Comparison of ENCODE assay signal across 18 cellular contexts in genomic region chr1:30411206-30411605, GRCh38.
A peak's percentile ranks its signal among the peaks of the same experiment; 100 is the strongest.
DNase-seq lines count a peak whose midpoint lies in the region; ATAC-seq and TF ChIP-seq lines count a peak whose summit lies in the region.
"Had no signal": no experiment of that assay in that cellular context is flagged by ENCODE, and none has a peak within 500 bp of the region (broad histone marks: within the 10 kb centered on the region; RNA-seq: fewer than 3 reads in every experiment).

No MANE protein-coding gene starts in this region.

- WGBS in H9 (ENCODE audit: extremely low coverage, insufficient read length, low lambda C conversion rate), result no CpG with 5 or more reads among the region's 9 CpGs

- H3K23ac ChIP-seq in H9 (ENCODE audit: insufficient read length, low read depth, low read length), result no peak overlapping the region

- H2BK12ac ChIP-seq in H9 (ENCODE audit: insufficient read length, low read depth, low read length), result no peak overlapping the region

- H3K27me3 ChIP-seq in H9 (ENCODE audit: insufficient read depth, low read length), result no peaks in the 10 kb centered on the region

- H3K18ac ChIP-seq in H9 (ENCODE audit: insufficient read length, low read depth, low read length), result no peak overlapping the region

- no peaks in the 10 kb centered on the region for H3K79me1 ChIP-seq in H9 (ENCODE audit: insufficient read depth, low read depth, low read length, poor library complexity, severe bottlenecking)

- no peak overlapping the region for H2BK120ac ChIP-seq in H9 (ENCODE audit: low read depth, low read length, poor library complexity, severe bottlenecking)

- H3K9me3 ChIP-seq in H9 (ENCODE audit: control insufficient read depth, low read depth, low read length) (no peaks in the 10 kb centered on the region), mucosa of descending colon (no peaks in the 10 kb centered on the region)
- H3K9me3 ChIP-seq: A549 had no signal

- H2AK5ac ChIP-seq in H9 (ENCODE audit: insufficient read length, low read length), result no peak overlapping the region

- TF ChIP-seq CTCF in H9 (conservative IDR thresholded peaks at IDR 0.05), result no peak
- no peak for TF ChIP-seq CTCF in mucosa of descending colon (IDR thresholded peaks at IDR 0.05)

- H2BK20ac ChIP-seq in H9 (ENCODE audit: low read depth, low read length, poor library complexity, severe bottlenecking), result no peak overlapping the region

- no peaks in the 10 kb centered on the region for H3K9me3 Mint-ChIP-seq in activated CD8-positive, alpha-beta memory T cell treated with anti-CD3 and anti-CD28 coated beads, Interleukin-2, amount 10 ng/mL, durations not matched to agents 7 days and 5 days (ENCODE audit: low read depth)
- H3K9me3 Mint-ChIP-seq in H9, result no peaks in the 10 kb centered on the region
- H3K9me3 Mint-ChIP-seq: CD4-positive, alpha-beta memory T cell had no signal

- H2AFZ ChIP-seq in H9 (ENCODE audit: low read length), result no peak overlapping the region
- H2AFZ ChIP-seq: PC-9 had no signal

- H3K27ac ChIP-seq in H9 (ENCODE audit: insufficient read length, low read depth, low read length), result no peak overlapping the region
- H3K27ac ChIP-seq: A549, PC-9 had no signal

- DNase-seq in activated CD8-positive, alpha-beta memory T cell treated with anti-CD3 and anti-CD28 coated beads, Interleukin-2, amount 10 ng/mL, durations not matched to agents 7 days and 5 days, result peak; percentile 28
- DNase-seq in activated CD8-positive, alpha-beta memory T cell treated with anti-CD3 and anti-CD28 coated beads, Interleukin-2, amount 50 U/mL, for 4 hours, result no peak
- DNase-seq in H9, result peak; percentile 4
- DNase-seq in left kidney (ENCODE audit: low read depth, low spot score), result peak; percentile 30
- DNase-seq in stimulated activated CD8-positive, alpha-beta memory T cell treated with anti-CD3 and anti-CD28 coated beads, Interleukin-4, amount 100 ng/mL, for 48 hours, result peak; percentile 12
- no peak for DNase-seq in mucosa of descending colon
- no peak for DNase-seq in AG08396 (ENCODE audit: low spot score)
- DNase-seq in NCI-H2029 (lab: John Stamatoyannopoulos, UW), result no peak
- DNase-seq: AML-193; CD4-positive, alpha-beta memory T cell; GOT3; KG1; NCI-H1092; NCI-H2107; NCI-H446 treated with DMSO at 0.1 percent for 48 hours; NCI-H748 treated with DMSO at 0.1 percent for 48 hours; PC-9 had no signal

- no peak overlapping the region for H3K14ac ChIP-seq in H9 (ENCODE audit: insufficient read depth, low read length)

- no peaks in the 10 kb centered on the region for H3K79me2 ChIP-seq in H9 (ENCODE audit: insufficient read depth, low read length)

- no peak overlapping the region for H2BK15ac ChIP-seq in H9 (ENCODE audit: low read depth, low read length)

- no peak overlapping the region for H2BK5ac ChIP-seq in H9 (ENCODE audit: insufficient read length, low read length)

- H3K23me2 ChIP-seq in H9 (ENCODE audit: insufficient read length, low read depth, low read length, poor library complexity, severe bottlenecking), result no peaks in the 10 kb centered on the region

- peaks cover 4% of the 10 kb centered on the region for H3K27me3 Mint-ChIP-seq in activated CD8-positive, alpha-beta memory T cell treated with anti-CD3 and anti-CD28 coated beads, Interleukin-2, amount 10 ng/mL, durations not matched to agents 7 days and 5 days
- peaks cover 4% of the 10 kb centered on the region for H3K27me3 Mint-ChIP-seq in H9 (ENCODE audit: low read depth)

- no peak overlapping the region for H3T11ph ChIP-seq in H9 (ENCODE audit: low read length)

- H3K4me3 Mint-ChIP-seq in activated CD8-positive, alpha-beta memory T cell treated with anti-CD3 and anti-CD28 coated beads, Interleukin-2, amount 10 ng/mL, durations not matched to agents 7 days and 5 days, result no peak overlapping the region
- H3K4me3 Mint-ChIP-seq in H9, result no peak overlapping the region
- H3K4me3 Mint-ChIP-seq: CD4-positive, alpha-beta memory T cell had no signal

- H3K36me3 ChIP-seq in mucosa of descending colon (ENCODE audit: low read depth), result no peaks in the 10 kb centered on the region

- H3K9ac ChIP-seq in H9 (ENCODE audit: extremely low read depth, insufficient read length, low read length), result no peak overlapping the region

- no peak for ATAC-seq in activated CD8-positive, alpha-beta memory T cell treated with anti-CD3 and anti-CD28 coated beads, Interleukin-2, amount 10 ng/mL, durations not matched to agents 7 days and 5 days
- ATAC-seq in mucosa of descending colon, result no peak
- ATAC-seq: A549 had no signal

- no peak overlapping the region for H3K56ac ChIP-seq in H9 (ENCODE audit: insufficient read length, low read depth, low read length)

- H4K8ac ChIP-seq in H9 (replicated peaks; ENCODE audit: insufficient read length, low read depth, low read length), result no peak overlapping the region

- intact Hi-C loops in mucosa of descending colon (cut with DNase I, micrococcal nuclease), result no loop called here

- no peak overlapping the region for H3K27ac Mint-ChIP-seq in activated CD8-positive, alpha-beta memory T cell treated with anti-CD3 and anti-CD28 coated beads, Interleukin-2, amount 10 ng/mL, durations not matched to agents 7 days and 5 days
- H3K27ac Mint-ChIP-seq in H9, result no peak overlapping the region
- H3K27ac Mint-ChIP-seq: CD4-positive, alpha-beta memory T cell had no signal

- H3K36me3 Mint-ChIP-seq in activated CD8-positive, alpha-beta memory T cell treated with anti-CD3 and anti-CD28 coated beads, Interleukin-2, amount 10 ng/mL, durations not matched to agents 7 days and 5 days, result no peaks in the 10 kb centered on the region
- no peaks in the 10 kb centered on the region; a peak in 1 of 7 replicates for H3K36me3 Mint-ChIP-seq in H9 (ENCODE audit: insufficient read depth in 1 of 3, low read depth in 3 of 3)
- H3K36me3 Mint-ChIP-seq: CD4-positive, alpha-beta memory T cell had no signal

- H3K4me1 ChIP-seq in H9 (ENCODE audit: insufficient read depth, low read length) (no peaks in the 10 kb centered on the region), mucosa of descending colon (ENCODE audit: low read depth) (no peaks in the 10 kb centered on the region)
- H3K4me1 ChIP-seq: A549 had no signal

- H3K4me1 Mint-ChIP-seq in activated CD8-positive, alpha-beta memory T cell treated with anti-CD3 and anti-CD28 coated beads, Interleukin-2, amount 10 ng/mL, durations not matched to agents 7 days and 5 days, result no peaks in the 10 kb centered on the region
- H3K4me1 Mint-ChIP-seq in H9, result peaks cover 10 to 15% of the 10 kb centered on the region in 2 experiments

- no peak overlapping the region for H3K4me2 ChIP-seq in H9 (ENCODE audit: insufficient read depth, insufficient read length, low read length)
- H3K4me2 ChIP-seq: A549, PC-9 had no signal

- H3K4ac ChIP-seq in H9 (ENCODE audit: low read depth, low read length), result no peak overlapping the region

- no peak overlapping the region for H3K4me3 ChIP-seq in mucosa of descending colon
- H3K4me3 ChIP-seq: A549, PC-9 had no signal

- no peaks in the 10 kb centered on the region for H4K20me1 ChIP-seq in H9 (ENCODE audit: control insufficient read depth, insufficient read depth, insufficient read length)

- CTCF ChIA-PET in activated CD8-positive, alpha-beta memory T cell treated with anti-CD3 and anti-CD28 coated beads, Interleukin-2, amount 10 ng/mL, durations not matched to agents 7 days and 5 days (lab: Charles Lee), result no interaction called here

- H4K5ac ChIP-seq in H9 (ENCODE audit: insufficient read length, low read depth, low read length), result no peak overlapping the region

- no peak overlapping the region for H4K91ac ChIP-seq in H9 (ENCODE audit: insufficient read length, low read depth, low read length)

Comparison
In these comparisons a context has a peak if more than half of its experiments do, and no peak if none do; other contexts are left out.
1. DNase-seq: peak in activated CD8-positive, alpha-beta memory T cell treated with anti-CD3 and anti-CD28 coated beads, Interleukin-2, amount 10 ng/mL, durations not matched to agents 7 days and 5 days (single experiment), H9 (single experiment), left kidney (single experiment) and stimulated activated CD8-positive, alpha-beta memory T cell treated with anti-CD3 and anti-CD28 coated beads, Interleukin-4, amount 100 ng/mL, for 48 hours (single experiment); none in activated CD8-positive, alpha-beta memory T cell treated with anti-CD3 and anti-CD28 coated beads, Interleukin-2, amount 50 U/mL, for 4 hours (single experiment), mucosa of descending colon (0 of 3), AG08396 (single experiment) and NCI-H2029 (single experiment).